Comparison of ENCODE assay signal across 25 cellular contexts in genomic region chr2:16899958-16900357, GRCh38.
A peak's percentile ranks its signal among the peaks of the same experiment; 100 is the strongest.
DNase-seq lines count a peak whose midpoint lies in the region; ATAC-seq and TF ChIP-seq lines count a peak whose summit lies in the region.
"Had no signal": no experiment of that assay in that cellular context is flagged by ENCODE, and none has a peak within 500 bp of the region (broad histone marks: within the 10 kb centered on the region; RNA-seq: fewer than 3 reads in every experiment).

No MANE protein-coding gene starts in this region.

- intact Hi-C loops in Caco-2 (cut with micrococcal nuclease; ENCODE audit: unreplicated experiment): loop anchor here (1.0 to 10.0 kb wide), 2 partner anchors 127 to 285 kb away; no protein-coding TSS in a partner anchor

- H3K4me1 Mint-ChIP-seq in Caco-2 (ENCODE audit: low read depth, unreplicated experiment) (peaks cover 6% of the 10 kb centered on the region), type B pancreatic cell (ENCODE audit: unreplicated experiment) (no peaks in the 10 kb centered on the region)
- H3K4me1 Mint-ChIP-seq: activated T-helper 17 cell treated with anti-CD3 and anti-CD28 coated beads, Interleukin-2, amount 50 U/mL, for 72 hours had no signal

- ATAC-seq in GM19438 (IDR thresholded peaks at IDR 0.05; ENCODE audit: low read depth, unreplicated experiment) (peak; percentile 33), HG02884 (IDR thresholded peaks at IDR 0.05; ENCODE audit: unreplicated experiment) (peak; percentile 14), HG03469 (IDR thresholded peaks at IDR 0.05; ENCODE audit: unreplicated experiment) (peak; percentile 25)
- ATAC-seq: activated CD8-positive, alpha-beta T cell treated with anti-CD3 and anti-CD28 coated beads for 36 hours; activated naive CD4-positive, alpha-beta T cell treated with anti-CD3 and anti-CD28 coated beads, Interleukin-2, amount 50 U/mL, for 72 hours; activated T-helper 17 cell treated with anti-CD3 and anti-CD28 coated beads, Interleukin-2, amount 50 U/mL, for 72 hours; natural killer cell treated with Interleukin-12 subunit alpha and Interleukin-12 subunit beta and Interleukin-15 and Interleukin-18, amount 100 ng/mL, for 72 hours had no signal

- no peaks in the 10 kb centered on the region for H3K9me3 ChIP-seq in Caco-2
- H3K9me3 ChIP-seq: BLaER1, colonic mucosa, mucosa of descending colon, SK-N-SH, stomach, tibial artery had no signal

- H3K27ac Mint-ChIP-seq in Caco-2 (ENCODE audit: unreplicated experiment) (no peak overlapping the region), type B pancreatic cell (no peak overlapping the region)
- H3K27ac Mint-ChIP-seq: activated CD8-positive, alpha-beta T cell treated with anti-CD3 and anti-CD28 coated beads for 36 hours; activated naive CD4-positive, alpha-beta T cell treated with anti-CD3 and anti-CD28 coated beads, Interleukin-2, amount 50 U/mL, for 72 hours; activated T-helper 17 cell treated with anti-CD3 and anti-CD28 coated beads, Interleukin-2, amount 50 U/mL, for 72 hours; natural killer cell treated with Interleukin-12 subunit alpha and Interleukin-12 subunit beta and Interleukin-15 and Interleukin-18, amount 100 ng/mL, for 72 hours; T-helper 1 cell treated with Interleukin-12 subunit alpha and Interleukin-12 subunit beta and Interleukin-4 antibody, amounts not matched to agents 30 μg/mL and 1 μg/mL, for 36 hours had no signal

- H3K27me3 Mint-ChIP-seq in Caco-2 (ENCODE audit: insufficient read depth, unreplicated experiment): no peaks in the 10 kb centered on the region
- no peaks in the 10 kb centered on the region for H3K27me3 Mint-ChIP-seq in type B pancreatic cell
- H3K27me3 Mint-ChIP-seq: activated CD8-positive, alpha-beta T cell treated with anti-CD3 and anti-CD28 coated beads for 36 hours; activated T-helper 17 cell treated with anti-CD3 and anti-CD28 coated beads, Interleukin-2, amount 50 U/mL, for 72 hours; natural killer cell treated with Interleukin-12 subunit alpha and Interleukin-12 subunit beta and Interleukin-15 and Interleukin-18, amount 100 ng/mL, for 72 hours had no signal

- no peak overlapping the region for H3K4me3 ChIP-seq in Caco-2 (ENCODE audit: low read depth, low read length)
- H3K4me3 ChIP-seq: BLaER1, colonic mucosa, lung, mucosa of descending colon, skin epidermis, stomach, tibial artery had no signal

- DNase-seq in Caco-2: no peak
- no peak for DNase-seq in type B pancreatic cell (ENCODE audit: extremely low spot score, unreplicated experiment)
- DNase-seq in DMS79 treated with DMSO at 0.1 percent for 48 hours (lab: John Stamatoyannopoulos, UW): no peak
- no peak for DNase-seq in NCI-H69 (lab: John Stamatoyannopoulos, UW)
- DNase-seq: anterior cingulate cortex; effector CD8-positive, alpha-beta T cell; H7; kidney glomerular epithelial cell; SK-N-SH; stimulated activated CD8-positive, alpha-beta memory T cell treated with anti-CD3 and anti-CD28 coated beads, Interleukin-4, amount 100 ng/mL, for 48 hours; tibial artery had no signal

- no peaks in the 10 kb centered on the region for H3K4me1 ChIP-seq in Caco-2
- H3K4me1 ChIP-seq: BLaER1, colonic mucosa, stomach, tibial artery had no signal

- POLR2A ChIA-PET in Caco-2 (lab: Charles Lee): no interaction called here

- H3K36me3 ChIP-seq in Caco-2 (ENCODE audit: control insufficient read depth, insufficient read depth, low read length): no peaks in the 10 kb centered on the region
- H3K36me3 ChIP-seq: BLaER1, colonic mucosa, stomach, tibial artery had no signal

- H3K4me3 Mint-ChIP-seq in Caco-2 (ENCODE audit: unreplicated experiment): no peak overlapping the region
- H3K4me3 Mint-ChIP-seq in type B pancreatic cell: no peak overlapping the region
- H3K4me3 Mint-ChIP-seq: activated CD8-positive, alpha-beta T cell treated with anti-CD3 and anti-CD28 coated beads for 36 hours; activated T-helper 17 cell treated with anti-CD3 and anti-CD28 coated beads, Interleukin-2, amount 50 U/mL, for 72 hours; natural killer cell treated with Interleukin-12 subunit alpha and Interleukin-12 subunit beta and Interleukin-15 and Interleukin-18, amount 100 ng/mL, for 72 hours; T-helper 1 cell treated with Interleukin-12 subunit alpha and Interleukin-12 subunit beta and Interleukin-4 antibody, amounts not matched to agents 30 μg/mL and 1 μg/mL, for 36 hours had no signal

- H3K27me3 ChIP-seq in Caco-2 (replicated peaks; ENCODE audit: control insufficient read depth, insufficient read depth, low read length): no peaks in the 10 kb centered on the region
- H3K27me3 ChIP-seq: BLaER1, colonic mucosa, stomach, tibial artery had no signal

- BruUV-seq in Caco-2 (replicated peaks; lab: Mats Ljungman, UMichigan): no TSS peak

- CTCF ChIA-PET in Caco-2 (lab: Charles Lee): no interaction called here

- TF ChIP-seq CTCF in Caco-2 (IDR thresholded peaks at IDR 0.05; ENCODE audit: insufficient read depth in 1 of 2, low read depth in 1 of 2, low read length in 1 of 2, severe bottlenecking in 1 of 2, unreplicated experiment in 1 of 2) (no peak), type B pancreatic cell (conservative IDR thresholded peaks at IDR 0.05) (no peak)

- H3K36me3 Mint-ChIP-seq in Caco-2 (ENCODE audit: insufficient read depth, unreplicated experiment): no peaks in the 10 kb centered on the region
- H3K36me3 Mint-ChIP-seq in type B pancreatic cell: no peaks in the 10 kb centered on the region
- H3K36me3 Mint-ChIP-seq: activated naive CD4-positive, alpha-beta T cell treated with anti-CD3 and anti-CD28 coated beads, Interleukin-2, amount 50 U/mL, for 72 hours; natural killer cell treated with Interleukin-12 subunit alpha and Interleukin-12 subunit beta and Interleukin-15 and Interleukin-18, amount 100 ng/mL, for 72 hours had no signal

- no peaks in the 10 kb centered on the region for H3K9me3 Mint-ChIP-seq in Caco-2 (ENCODE audit: unreplicated experiment)
- no peaks in the 10 kb centered on the region for H3K9me3 Mint-ChIP-seq in type B pancreatic cell
- H3K9me3 Mint-ChIP-seq: activated CD8-positive, alpha-beta T cell treated with anti-CD3 and anti-CD28 coated beads for 36 hours; activated naive CD4-positive, alpha-beta T cell treated with anti-CD3 and anti-CD28 coated beads, Interleukin-2, amount 50 U/mL, for 72 hours; T-helper 1 cell treated with Interleukin-12 subunit alpha and Interleukin-12 subunit beta and Interleukin-4 antibody, amounts not matched to agents 30 μg/mL and 1 μg/mL, for 36 hours had no signal
